Comparison of ENCODE assay signal across 1 cellular context in genomic region chr20:45405566-45406259, GRCh38.
TF ChIP-seq lines count a peak whose summit lies in the region.

No MANE protein-coding gene starts in this region.

TF ChIP-seq in H1, 55 proteins besides CTCF, POLR2A, EP300 and RAD21:
- TF ChIP-seq TAF7 (optimal IDR thresholded peaks at IDR 0.05; ENCODE audit: borderline replicate concordance, low read depth, low read length) (peak; percentile 44), CEBPB (IDR thresholded peaks at IDR 0.05; ENCODE audit: low read depth, low read length) (no peak), KDM1A (IDR thresholded peaks at IDR 0.05; ENCODE audit: borderline replicate concordance, low read length) (no peak), EGR1 (IDR thresholded peaks at IDR 0.05; ENCODE audit: borderline replicate concordance, low read depth, low read length) (peak; percentile 19; the same call in 1 of the 2 replicates), SUZ12 (IDR thresholded peaks at IDR 0.05; ENCODE audit: low read length) (peak; percentile 42; the same call in 1 of the 2 replicates)
